In genomic region chr1:81838600-81839218, GRCh38 we compare ENCODE assay signal across 26 cellular contexts. TPM values are rescaled to one million over a fixed set of nuclear protein-coding genes. Genes with fewer than 3 reads are reported as not detected.
"Had no signal": no experiment of that assay in that cellular context is flagged by ENCODE, and none has a peak within 500 bp of the region (broad histone marks: within the 10 kb centered on the region; RNA-seq: fewer than 3 reads in every experiment).

No MANE protein-coding gene starts in this region.

- FAIRE-seq: HTR-8/SVneo, K562 had no signal

- ATAC-seq: K562, Panc1, SK-N-SH treated with all-trans-retinoic acid at 6 μM for 48 hours had no signal

- H3K4me3 Mint-ChIP-seq: IgD-negative memory B cell had no signal

- H3K9ac ChIP-seq: KMS-11 had no signal

- H3K4me3 ChIP-seq: K562 had no signal

- H3K4me2 ChIP-seq: KMS-11 had no signal

- DNase-seq: Kasumi-1, MM.1S, NCI-H1048, NCI-H1105, NCI-H1417, NCI-H1436 treated with DMSO at 0.1 percent for 48 hours, NCI-H187, NCI-H2029, NCI-H2081 treated with DMSO at 0.1 percent for 48 hours, NCI-H2171, NCI-H226, NCI-H446, NCI-H510A, NCI-H524 treated with DMSO at 0.1 percent for 48 hours, NCI-H69, NCI-H774, SHP77, T-helper 1 cell had no signal

- H3K27ac ChIP-seq: HL-60, KMS-11, RWPE1 had no signal

- H3K4me1 Mint-ChIP-seq: IgD-negative memory B cell had no signal

- H3K27ac Mint-ChIP-seq: IgD-negative memory B cell had no signal

RNA-seq across cellular contexts. Expression of gene ADGRL2, which starts 38.0 kb away (rescaled TPM):
- polyA plus RNA-seq: IgD-negative memory B cell had no signal
